Comparison of ENCODE assay signal across 1 cellular context in genomic region chr22:19853879-19854777, GRCh38.
A peak's percentile ranks its signal among the peaks of the same experiment; 100 is the strongest.
TF ChIP-seq lines count a peak whose summit lies in the region.

No MANE protein-coding gene starts in this region.

TF ChIP-seq in HepG2, 621 proteins besides CTCF, POLR2A, EP300 and RAD21 (continues in another document):
- 0 out of 2 replicates have a peak, but pooled peaks have one; percentile 21 for TF ChIP-seq ZBTB37 (CRISPR knock-in tag; IDR thresholded peaks at IDR 0.05)
- TF ChIP-seq ZNF253 (CRISPR knock-in tag; IDR thresholded peaks at IDR 0.05; ENCODE audit: borderline replicate concordance), result 0 out of 2 replicates have a peak, but pooled peaks have one; percentile 38
- TF ChIP-seq ZFP1 (CRISPR knock-in tag; IDR thresholded peaks at IDR 0.05), result no peak
- TF ChIP-seq MEIS2 (CRISPR knock-in tag; IDR thresholded peaks at IDR 0.05), result no peak
- TF ChIP-seq ZNF646 (CRISPR knock-in tag; IDR thresholded peaks at IDR 0.05), result no peak
- TF ChIP-seq MEF2D (CRISPR knock-in tag; IDR thresholded peaks at IDR 0.05), result no peak; the same call in 1 of the 2 replicates
- TF ChIP-seq PHF8 (CRISPR knock-in tag; IDR thresholded peaks at IDR 0.05), result peak; percentile 85
- no peak for TF ChIP-seq SATB2 (CRISPR knock-in tag; IDR thresholded peaks at IDR 0.05)
- no peak for TF ChIP-seq ETV6 (CRISPR knock-in tag; conservative IDR thresholded peaks at IDR 0.05)
- TF ChIP-seq ZNF230 (CRISPR knock-in tag; IDR thresholded peaks at IDR 0.05), result no peak; the same call in 1 of the 2 replicates
- TF ChIP-seq KLF13 (CRISPR knock-in tag; IDR thresholded peaks at IDR 0.05), result no peak
- TF ChIP-seq GLI4 (CRISPR knock-in tag; IDR thresholded peaks at IDR 0.05; ENCODE audit: borderline replicate concordance), result no peak
- TF ChIP-seq ZNF124 (CRISPR knock-in tag; IDR thresholded peaks at IDR 0.05), result no peak
- TF ChIP-seq JUN (CRISPR knock-in tag; IDR thresholded peaks at IDR 0.05), result 0 out of 2 replicates have a peak, but pooled peaks have one; percentile 24
- 0 out of 2 replicates have a peak, but pooled peaks have one; percentile 40 for TF ChIP-seq ZNF362 (CRISPR knock-in tag; IDR thresholded peaks at IDR 0.05; ENCODE audit: borderline replicate concordance)
- TF ChIP-seq ZFY (CRISPR knock-in tag; IDR thresholded peaks at IDR 0.05), result no peak; the same call in 1 of the 2 replicates
- TF ChIP-seq PLRG1 (conservative IDR thresholded peaks at IDR 0.05), result no peak
- TF ChIP-seq CSRNP2 (CRISPR knock-in tag; conservative IDR thresholded peaks at IDR 0.05; ENCODE audit: low read depth), result no peak
- TF ChIP-seq NFE2L2 (IDR thresholded peaks at IDR 0.05; ENCODE audit: low read length), result no peak
- no peak for TF ChIP-seq FIP1L1 (IDR thresholded peaks at IDR 0.05; ENCODE audit: borderline replicate concordance, insufficient read depth, low read depth, low read length)
- TF ChIP-seq FOSL2 (CRISPR knock-in tag; IDR thresholded peaks at IDR 0.05), result no peak
- TF ChIP-seq MLXIP (CRISPR knock-in tag; IDR thresholded peaks at IDR 0.05; ENCODE audit: borderline replicate concordance), result 0 out of 2 replicates have a peak, but pooled peaks have one; percentile 3
- no peak for TF ChIP-seq HBP1 (CRISPR knock-in tag; IDR thresholded peaks at IDR 0.05; ENCODE audit: low read depth)
- no peak for TF ChIP-seq THAP9 (CRISPR knock-in tag; IDR thresholded peaks at IDR 0.05; ENCODE audit: borderline replicate concordance)
- no peak for TF ChIP-seq ZNF780A (CRISPR knock-in tag; IDR thresholded peaks at IDR 0.05)
- 0 out of 2 replicates have a peak, but pooled peaks have one; percentile 53 for TF ChIP-seq GTF3A (CRISPR knock-in tag; conservative IDR thresholded peaks at IDR 0.05)
- TF ChIP-seq GRHL1 (CRISPR knock-in tag; conservative IDR thresholded peaks at IDR 0.05), result no peak
- TF ChIP-seq ZNF556 (CRISPR knock-in tag; IDR thresholded peaks at IDR 0.05; ENCODE audit: borderline replicate concordance), result peak; percentile 64; the same call in 1 of the 2 replicates
- no peak for TF ChIP-seq ZBTB1 (CRISPR knock-in tag; IDR thresholded peaks at IDR 0.05; ENCODE audit: borderline replicate concordance)
- TF ChIP-seq HOXA7 (CRISPR knock-in tag; IDR thresholded peaks at IDR 0.05), result no peak
- no peak for TF ChIP-seq ZNF282 (IDR thresholded peaks at IDR 0.05; ENCODE audit: partially characterized antibody)
- TF ChIP-seq NR0B2 (CRISPR knock-in tag; IDR thresholded peaks at IDR 0.05), result peak; percentile 49; the same call in 1 of the 2 replicates
- no peak for TF ChIP-seq ZBTB2 (CRISPR knock-in tag; IDR thresholded peaks at IDR 0.05; ENCODE audit: low read depth)
- TF ChIP-seq ZNF143 (CRISPR knock-in tag; IDR thresholded peaks at IDR 0.05), result no peak
- no peak for TF ChIP-seq ZNF567 (CRISPR knock-in tag; IDR thresholded peaks at IDR 0.05; ENCODE audit: borderline replicate concordance)
- TF ChIP-seq PCBP1 (IDR thresholded peaks at IDR 0.05; ENCODE audit: borderline replicate concordance, low read depth, low read length), result 0 out of 2 replicates have a peak, but pooled peaks have one; percentile 70
